In genomic region chr20:1792274-1792673, GRCh38 we compare ENCODE assay signal across 32 cellular contexts.
"Had no signal": no experiment of that assay in that cellular context is flagged by ENCODE, and none has a peak within 500 bp of the region (broad histone marks: within the 10 kb centered on the region; RNA-seq: fewer than 3 reads in every experiment).

No MANE protein-coding gene starts in this region.

- H3K9me3 ChIP-seq: Peyer's patch, SJCRH30 had no signal

- H3K27ac ChIP-seq: brain microvascular endothelial cell, Peyer's patch, SJCRH30, SK-N-MC, WERI-Rb-1 had no signal

- ATAC-seq: activated CD8-positive, alpha-beta T cell treated with anti-CD3 and anti-CD28 coated beads for 36 hours; activated T-cell treated with anti-CD3 and anti-CD28 coated beads, Interleukin-2, amount 50 U/mL, for 72 hours; activated T-helper 17 cell treated with anti-CD3 and anti-CD28 coated beads, Interleukin-2, amount 50 U/mL, for 72 hours had no signal

- H3K4me3 ChIP-seq: Peyer's patch, SJCRH30, SK-N-MC had no signal

- H3K27me3 ChIP-seq: Peyer's patch had no signal

- H3K4me1 ChIP-seq: Peyer's patch, SJCRH30 had no signal

- H3K36me3 ChIP-seq: brain microvascular endothelial cell, Peyer's patch, SJCRH30, WERI-Rb-1 had no signal

- DNase-seq: activated CD4-positive, alpha-beta T cell treated with anti-CD3 and anti-CD28 coated beads, Interleukin-2, amount 10 ng/mL, durations not matched to agents 24 days and 14 days; activated CD4-positive, alpha-beta T cell treated with anti-CD3 and anti-CD28 coated beads, Interleukin-2, amount 50 U/mL, for 4 hours; activated CD4-positive, CD25-positive, alpha-beta regulatory T cell; activated CD8-positive, alpha-beta T cell treated with anti-CD3 and anti-CD28 coated beads for 36 hours; activated effector memory CD4-positive, alpha-beta T cell treated with anti-CD3 and anti-CD28 coated beads, Interleukin-2, amount 50 U/mL, for 16 hours; activated naive CD4-positive, alpha-beta T cell; activated naive CD4-positive, alpha-beta T cell treated with anti-CD3 and anti-CD28 coated beads, Interleukin-2, amount 50 U/mL, for 16 hours; activated naive CD8-positive, alpha-beta T cell treated with anti-CD3 and anti-CD28 coated beads for 36 hours; activated T-cell treated with anti-CD3 and anti-CD28 coated beads, Interleukin-2, amount 50 U/mL, for 1 hour; activated T-cell treated with anti-CD3 and anti-CD28 coated beads, Interleukin-2, amount 50 U/mL, for 72 hours; amniotic stem cell; aorta; brain microvascular endothelial cell; cerebellar nuclear complex; Kasumi-1; KG1; MM.1S; MV-4-11; NCI-H1092; NCI-H1436 treated with DMSO at 0.1 percent for 48 hours; NCI-H1694 treated with DMSO at 0.1 percent for 48 hours; NCI-H2029; NCI-H2227 treated with DMSO at 0.1 percent for 48 hours; NCI-H446 treated with DMSO at 0.1 percent for 48 hours; NCI-H524 treated with DMSO at 0.1 percent for 48 hours; Peyer's patch; SHP77; SJCRH30; T1000; WERI-Rb-1 had no signal
